ENCODE assay signal across 23 cellular contexts in the genomic region with DNA sequence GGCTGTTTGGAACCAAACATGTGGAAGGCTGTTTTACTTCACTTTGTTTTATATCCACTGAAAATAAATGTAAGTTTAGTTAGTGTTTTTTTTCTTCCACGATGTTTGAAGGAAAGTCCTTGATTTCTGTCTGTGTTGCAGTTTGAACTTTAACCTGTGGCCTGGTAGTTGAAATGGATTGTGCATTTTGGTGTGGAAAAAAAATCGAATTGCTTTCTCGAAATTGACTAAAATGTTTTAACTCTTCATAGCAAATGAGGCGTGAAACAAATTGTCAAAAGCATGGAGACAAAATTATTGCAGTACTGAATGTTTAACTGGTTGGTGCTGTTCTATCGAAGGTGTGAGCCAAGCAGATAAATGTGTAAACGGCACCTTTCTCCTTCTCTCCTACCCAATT. TPM values are rescaled to one million over a fixed set of nuclear protein-coding genes. Genes with fewer than 3 reads are reported as not detected.
DNase-seq lines count a peak whose midpoint lies in the region; ATAC-seq, FAIRE-seq and TF ChIP-seq lines count a peak whose summit lies in the region.
"Had no signal": no experiment of that assay in that cellular context is flagged by ENCODE, and none has a peak within 500 bp of the region (broad histone marks: within the 10 kb centered on the region; RNA-seq: fewer than 3 reads in every experiment).

No MANE protein-coding gene starts in this region.

- peaks cover 15% of the 10 kb centered on the region for H3K36me3 Mint-ChIP-seq in CD4-positive, CD25-positive, alpha-beta regulatory T cell
- peaks cover 24% of the 10 kb centered on the region for H3K36me3 Mint-ChIP-seq in activated naive CD8-positive, alpha-beta T cell treated with anti-CD3 and anti-CD28 coated beads, Interleukin-2, amount 50 U/mL, for 24 hours (ENCODE audit: low read depth)
- no peaks in the 10 kb centered on the region for H3K36me3 Mint-ChIP-seq in natural killer cell

- no peak for TF ChIP-seq CTCF in natural killer cell (IDR thresholded peaks at IDR 0.05)
- TF ChIP-seq CTCF in WERI-Rb-1 (IDR thresholded peaks at IDR 0.05; ENCODE audit: low read depth, low read length), result no peak

- H3K9me3 ChIP-seq in CD4-positive, CD25-positive, alpha-beta regulatory T cell (ENCODE audit: control insufficient read depth in 2 of 2, low read length in 2 of 2), result no peaks in the 10 kb centered on the region
- H3K9me3 ChIP-seq in neuronal stem cell (replicated peaks in 1 of 2; ENCODE audit: control insufficient read depth in 2 of 2, insufficient read depth in 1 of 2, low read depth in 1 of 2, low read length in 2 of 2) (no peaks in the 10 kb centered on the region), WERI-Rb-1 (ENCODE audit: severe bottlenecking) (no peaks in the 10 kb centered on the region)
- H3K9me3 ChIP-seq: mucosa of descending colon, neutrophil, psoas muscle, suprapubic skin had no signal

- H3K9ac ChIP-seq in neuronal stem cell (ENCODE audit: low read depth, low read length, poor library complexity), result no peak overlapping the region

- H3K27ac ChIP-seq in CD4-positive, CD25-positive, alpha-beta regulatory T cell (ENCODE audit: insufficient read depth, low read length, poor library complexity, severe bottlenecking), result no peak overlapping the region
- H3K27ac ChIP-seq in neuronal stem cell (replicated peaks; ENCODE audit: low read length) (no peak overlapping the region), WERI-Rb-1 (no peak overlapping the region)
- H3K27ac ChIP-seq: cardiac muscle cell, neutrophil, psoas muscle, suprapubic skin had no signal

- DNase-seq in CD4-positive, CD25-positive, alpha-beta regulatory T cell, result no peak
- no peak for DNase-seq in GM12891 (ENCODE audit: insufficient read length, low spot score)
- DNase-seq in activated naive CD8-positive, alpha-beta T cell treated with anti-CD3 and anti-CD28 coated beads, Interleukin-2, amount 50 U/mL, for 24 hours, result no peak
- DNase-seq in natural killer cell, result no peak
- no peak for DNase-seq in neuronal stem cell (ENCODE audit: low spot score)
- DNase-seq in NCI-H1092 (lab: John Stamatoyannopoulos, UW), result no peak
- DNase-seq in WERI-Rb-1, result no peak
- DNase-seq: activated CD8-positive, alpha-beta memory T cell treated with anti-CD3 and anti-CD28 coated beads for 24 hours; activated T-cell treated with anti-CD3 and anti-CD28 coated beads, Interleukin-2, amount 50 U/mL, for 24 hours; C1 segment of cervical spinal cord; IMR-90; kidney; mucosa of descending colon; NCI-H2081 treated with DMSO at 0.1 percent for 48 hours; psoas muscle; stimulated activated CD4-positive, alpha-beta T cell treated with anti-CD3 and anti-CD28 coated beads, Interleukin-1b, Interleukin-23, amount 100 ng/mL, for 48 hours had no signal

- H3K4me1 Mint-ChIP-seq in CD4-positive, CD25-positive, alpha-beta regulatory T cell, result peaks cover 46 to 83% (median 65%) of the 10 kb centered on the region in 4 donors
- peaks cover 71% of the 10 kb centered on the region for H3K4me1 Mint-ChIP-seq in activated naive CD8-positive, alpha-beta T cell treated with anti-CD3 and anti-CD28 coated beads, Interleukin-2, amount 50 U/mL, for 24 hours
- peaks cover 79 to 81% of the 10 kb centered on the region in 2 donors for H3K4me1 Mint-ChIP-seq in natural killer cell

- no peak overlapping the region for H2BK15ac ChIP-seq in neuronal stem cell (ENCODE audit: low read length)

- no peaks in the 10 kb centered on the region for H3K27me3 ChIP-seq in CD4-positive, CD25-positive, alpha-beta regulatory T cell (ENCODE audit: control insufficient read depth, insufficient read depth, low read length)
- H3K27me3 ChIP-seq in neuronal stem cell (ENCODE audit: control insufficient read depth in 3 of 3, insufficient read depth in 3 of 3, low read depth in 1 of 3, low read length in 3 of 3) (no peaks in the 10 kb centered on the region), WERI-Rb-1 (ENCODE audit: insufficient read depth, low read depth, severe bottlenecking) (no peaks in the 10 kb centered on the region)
- H3K27me3 ChIP-seq: cardiac muscle cell, neutrophil, suprapubic skin had no signal

- peaks cover 0 to 2% (median 0%) of the 10 kb centered on the region in 7 donors for H3K9me3 Mint-ChIP-seq in CD4-positive, CD25-positive, alpha-beta regulatory T cell
- H3K9me3 Mint-ChIP-seq in activated naive CD8-positive, alpha-beta T cell treated with anti-CD3 and anti-CD28 coated beads, Interleukin-2, amount 50 U/mL, for 24 hours, result peaks cover 6% of the 10 kb centered on the region
- no peaks in the 10 kb centered on the region for H3K9me3 Mint-ChIP-seq in natural killer cell

- peak; percentile 35 for FAIRE-seq in GM12891 (lab: Jason Lieb, UNC)
- FAIRE-seq: kidney, TTC549, urothelium cell line had no signal

- no peak overlapping the region for H3K14ac ChIP-seq in neuronal stem cell (ENCODE audit: low read length)

- no peak overlapping the region for H2BK120ac ChIP-seq in neuronal stem cell (ENCODE audit: low read depth, low read length)

- H2AK5ac ChIP-seq in neuronal stem cell (ENCODE audit: low read depth, low read length), result no peak overlapping the region

- ATAC-seq in CD4-positive, CD25-positive, alpha-beta regulatory T cell (ENCODE audit: low read depth in 2 of 2), result no peak
- ATAC-seq in activated naive CD8-positive, alpha-beta T cell treated with anti-CD3 and anti-CD28 coated beads, Interleukin-2, amount 50 U/mL, for 24 hours, result no peak
- peak; percentile 31 to 53 (median 42) for ATAC-seq in natural killer cell
- ATAC-seq: mucosa of descending colon, Panc1 had no signal

- peak overlapping the region in 2 of 3 donors; percentile 5 to 38 for H3K27ac Mint-ChIP-seq in CD4-positive, CD25-positive, alpha-beta regulatory T cell
- H3K27ac Mint-ChIP-seq in activated naive CD8-positive, alpha-beta T cell treated with anti-CD3 and anti-CD28 coated beads, Interleukin-2, amount 50 U/mL, for 24 hours, result peak overlapping the region; percentile 8
- peak overlapping the region; percentile 38 to 60 for H3K27ac Mint-ChIP-seq in natural killer cell
- H3K27ac Mint-ChIP-seq: activated T-cell treated with anti-CD3 and anti-CD28 coated beads, Interleukin-2, amount 50 U/mL, for 24 hours had no signal

- H3K18ac ChIP-seq in neuronal stem cell (ENCODE audit: low read length), result no peak overlapping the region

- no peak overlapping the region for H2BK5ac ChIP-seq in neuronal stem cell (ENCODE audit: low read length)

- H3K23ac ChIP-seq in neuronal stem cell (ENCODE audit: low read depth, low read length, poor library complexity), result no peak overlapping the region

- H3K79me1 ChIP-seq in neuronal stem cell (ENCODE audit: low read depth, low read length), result peaks cover 16% of the 10 kb centered on the region

- no peak overlapping the region for H4K8ac ChIP-seq in neuronal stem cell (ENCODE audit: low read depth, low read length)

- no peak overlapping the region for H2BK12ac ChIP-seq in neuronal stem cell (ENCODE audit: low read length)

- intact Hi-C loops in natural killer cell (cut with micrococcal nuclease), result no loop called here

- no peak for TF ChIP-seq POLR2A in GM12891 (IDR thresholded peaks at IDR 0.05; ENCODE audit: low read depth, low read length)

- H4K91ac ChIP-seq in neuronal stem cell (ENCODE audit: low read depth, low read length, poor library complexity), result no peak overlapping the region

- peaks cover 22% of the 10 kb centered on the region for H3K4me1 ChIP-seq in CD4-positive, CD25-positive, alpha-beta regulatory T cell (ENCODE audit: control insufficient read depth, insufficient read depth, low read length, poor library complexity, severe bottlenecking)
- peaks cover 2% of the 10 kb centered on the region in 2 donors for H3K4me1 ChIP-seq in neuronal stem cell (ENCODE audit: control insufficient read depth in 2 of 2, insufficient read depth in 1 of 2, low read depth in 1 of 2, low read length in 2 of 2)

- H3K4me3 ChIP-seq in CD4-positive, CD25-positive, alpha-beta regulatory T cell (ENCODE audit: low read depth, low read length), result no peak overlapping the region
- no peak overlapping the region for H3K4me3 ChIP-seq in neuronal stem cell (ENCODE audit: low read length in 2 of 2)
- H3K4me3 ChIP-seq in WERI-Rb-1 (ENCODE audit: low read depth, low read length), result no peak overlapping the region
- H3K4me3 ChIP-seq: cardiac muscle cell, lung, mucosa of descending colon, psoas muscle, suprapubic skin had no signal

- peak overlapping the region in 3 of 4 donors; percentile 38 to 49 (median 42) for H3K4me3 Mint-ChIP-seq in CD4-positive, CD25-positive, alpha-beta regulatory T cell
- H3K4me3 Mint-ChIP-seq in activated naive CD8-positive, alpha-beta T cell treated with anti-CD3 and anti-CD28 coated beads, Interleukin-2, amount 50 U/mL, for 24 hours, result no peak overlapping the region
- peak overlapping the region; percentile 9 for H3K4me3 Mint-ChIP-seq in natural killer cell
- H3K4me3 Mint-ChIP-seq: activated T-cell treated with anti-CD3 and anti-CD28 coated beads, Interleukin-2, amount 50 U/mL, for 24 hours had no signal

- H3K36me3 ChIP-seq in CD4-positive, CD25-positive, alpha-beta regulatory T cell (ENCODE audit: control insufficient read depth, insufficient read depth, low read length), result peaks cover 4% of the 10 kb centered on the region
- H3K36me3 ChIP-seq in neuronal stem cell (replicated peaks in 1 of 2; ENCODE audit: control insufficient read depth in 2 of 2, insufficient read depth in 2 of 2, low read length in 2 of 2) (peaks cover 0 to 22% of the 10 kb centered on the region in 2 donors), WERI-Rb-1 (no peaks in the 10 kb centered on the region; the same call in 1 of the 2 replicates)
- H3K36me3 ChIP-seq: cardiac muscle cell, neutrophil, suprapubic skin had no signal

- H3K4ac ChIP-seq in neuronal stem cell (ENCODE audit: low read length), result no peak overlapping the region

- no CpG with 5 or more reads among the region's 6 CpGs for WGBS in neuronal stem cell (ENCODE audit: extremely low coverage in 2 of 2, insufficient read length in 2 of 2, insufficient replicate concordance in 1 of 2), 2 donors

- no peak overlapping the region for H2AFZ ChIP-seq in neuronal stem cell (ENCODE audit: low read length)

- no peaks in the 10 kb centered on the region for H3K27me3 Mint-ChIP-seq in CD4-positive, CD25-positive, alpha-beta regulatory T cell
- H3K27me3 Mint-ChIP-seq in activated naive CD8-positive, alpha-beta T cell treated with anti-CD3 and anti-CD28 coated beads, Interleukin-2, amount 50 U/mL, for 24 hours, result no peaks in the 10 kb centered on the region
- H3K27me3 Mint-ChIP-seq in natural killer cell (ENCODE audit: low read depth in 2 of 2), result no peaks in the 10 kb centered on the region
- H3K27me3 Mint-ChIP-seq: activated T-cell treated with anti-CD3 and anti-CD28 coated beads, Interleukin-2, amount 50 U/mL, for 24 hours had no signal

- no peak overlapping the region for H3K4me2 ChIP-seq in neuronal stem cell (ENCODE audit: insufficient read depth, low read length, poor library complexity, severe bottlenecking)

TF ChIP-seq in GM12891, 5 proteins besides CTCF, POLR2A, EP300 and RAD21 (continues in another document):
- TF ChIP-seq POU2F2 (IDR thresholded peaks at IDR 0.05; ENCODE audit: low read depth, low read length), result no peak
- no peak for TF ChIP-seq POLR2AphosphoS5 (IDR thresholded peaks at IDR 0.05; ENCODE audit: low read depth, low read length)

RNA-seq across cellular contexts. Expression of gene ARID1B, which starts 24.5 kb away (rescaled TPM):
- 186 TPM for total RNA-seq in CD4-positive, CD25-positive, alpha-beta regulatory T cell
- 10 to 100 TPM in 3 of 4 donors, 1 to 10 TPM in 1; 9.8 to 17.8 (median 12.2) TPM for polyA plus RNA-seq in CD4-positive, CD25-positive, alpha-beta regulatory T cell
- 36.8 TPM for polyA plus RNA-seq in GM12891 (2012; ENCODE audit: low read depth, missing spikeins)
- total RNA-seq in natural killer cell, result 100 to 1,000 TPM; 180 to 201 (median 189) TPM
- polyA plus RNA-seq in neuronal stem cell (2013, experiment 1 of 2), result 33.3 TPM
- polyA plus RNA-seq in neuronal stem cell (2013, experiment 2 of 2), result 36.5 TPM

Comparison
In these comparisons a context has a peak if more than half of its experiments do, and no peak if none do; other contexts are left out.
1. ATAC-seq: peak in natural killer cell (3 of 3); none in CD4-positive, CD25-positive, alpha-beta regulatory T cell (0 of 2) and activated naive CD8-positive, alpha-beta T cell treated with anti-CD3 and anti-CD28 coated beads, Interleukin-2, amount 50 U/mL, for 24 hours (single experiment).
2. Peak in every context shown above with its lines, with median percentiles within 50 percentile points of each other: H3K27ac Mint-ChIP-seq.